1 cellular context compared by ENCODE assay signal in the genomic region with DNA sequence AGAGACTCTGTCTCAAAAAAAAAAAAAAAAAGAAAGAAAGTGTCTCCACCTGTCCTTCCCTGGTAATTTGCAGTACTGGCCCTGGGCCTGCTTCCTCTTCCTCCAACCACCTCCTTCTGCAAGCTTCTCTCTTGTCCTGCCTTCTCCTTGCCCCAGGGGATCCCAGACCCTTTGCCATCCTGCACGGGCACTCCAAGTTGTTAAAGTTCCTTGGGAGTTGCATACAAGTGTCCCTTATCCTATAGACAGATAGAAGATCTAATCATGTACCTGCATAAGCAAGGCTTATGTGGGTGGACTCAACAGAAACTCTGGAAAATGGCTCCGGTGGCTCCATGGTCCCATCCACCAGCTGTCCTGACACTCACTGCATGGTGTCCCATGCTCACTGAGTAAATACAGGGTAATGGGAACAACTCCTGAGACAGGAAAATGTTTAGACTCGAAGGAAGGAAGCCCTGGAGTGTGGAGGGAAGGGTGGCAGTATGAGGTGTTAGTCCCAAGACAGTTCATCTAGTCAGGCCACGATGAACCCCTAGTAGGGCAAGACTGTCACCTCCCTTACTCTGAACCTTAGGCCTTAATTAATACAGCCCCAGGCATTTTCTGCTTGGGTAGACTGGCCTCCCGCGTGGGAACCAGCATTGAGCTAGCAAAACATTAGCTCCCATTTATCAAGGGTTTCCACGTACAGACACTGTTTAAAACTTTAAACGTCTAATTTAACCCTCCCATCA.
TF ChIP-seq lines count a peak whose summit lies in the region.

No MANE protein-coding gene starts in this region.

TF ChIP-seq in HepG2, 621 proteins besides CTCF, POLR2A, EP300 and RAD21:
- TF ChIP-seq ZNF451 (CRISPR knock-in tag; IDR thresholded peaks at IDR 0.05) = no peak
- peak; percentile 63; the same call in 1 of the 2 replicates for TF ChIP-seq ZMYM3 (CRISPR knock-in tag; IDR thresholded peaks at IDR 0.05)
- TF ChIP-seq ZSCAN21 (CRISPR knock-in tag; IDR thresholded peaks at IDR 0.05; ENCODE audit: borderline replicate concordance) = no peak
- TF ChIP-seq PAWR (CRISPR knock-in tag; IDR thresholded peaks at IDR 0.05; ENCODE audit: borderline replicate concordance) = no peak
- TF ChIP-seq HNRNPLL (IDR thresholded peaks at IDR 0.05; ENCODE audit: low read depth, low read length, poor library complexity, severe bottlenecking) = no peak
